In the genomic region with DNA sequence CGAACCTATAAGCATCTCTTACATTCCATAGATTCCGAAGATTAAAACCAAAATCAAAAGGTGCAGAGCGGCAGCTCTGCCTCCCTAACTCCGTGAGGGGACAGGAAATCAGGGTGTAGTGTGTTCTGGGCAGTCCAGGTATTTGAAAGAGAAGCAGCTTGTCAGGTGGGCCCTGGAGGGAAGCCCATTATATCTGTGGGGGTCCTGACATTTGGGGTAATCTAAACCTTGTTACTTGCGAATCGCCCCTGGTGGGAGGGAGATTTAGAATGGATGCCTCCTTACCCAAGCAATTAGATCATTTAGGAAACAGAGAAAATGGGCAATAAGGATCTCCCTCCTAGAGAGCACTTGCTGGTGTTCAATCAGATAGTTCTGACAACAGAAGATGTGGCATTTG, we compare ENCODE assay signal across 1 cellular context.
TF ChIP-seq lines count a peak whose summit lies in the region.

No MANE protein-coding gene starts in this region.

TF ChIP-seq in H1, 55 proteins besides CTCF, POLR2A, EP300 and RAD21:
- TF ChIP-seq SIX5 (IDR thresholded peaks at IDR 0.05; ENCODE audit: low read depth, low read length) (no peak), SAP30 (IDR thresholded peaks at IDR 0.05; ENCODE audit: insufficient read depth, insufficient replicate concordance, low read length) (no peak), EZH2 (IDR thresholded peaks at IDR 0.05; ENCODE audit: low read depth, low read length, severe bottlenecking) (no peak), NRF1 (IDR thresholded peaks at IDR 0.05; ENCODE audit: low read depth, low read length) (no peak), POLR2AphosphoS5 (IDR thresholded peaks at IDR 0.05; ENCODE audit: low read depth, low read length) (no peak), SRF (IDR thresholded peaks at IDR 0.05; ENCODE audit: low read depth, low read length) (no peak), ASH2L (IDR thresholded peaks at IDR 0.05; ENCODE audit: low read length) (no peak), MAFK (IDR thresholded peaks at IDR 0.05; ENCODE audit: low read depth, low read length) (no peak), YY1 (IDR thresholded peaks at IDR 0.05; ENCODE audit: low read depth, low read length) (no peak), TAF1 (IDR thresholded peaks at IDR 0.05; ENCODE audit: low read depth, low read length) (no peak), GABPA (IDR thresholded peaks at IDR 0.05; ENCODE audit: borderline replicate concordance, insufficient read depth, low read length) (no peak)
- TF ChIP-seq, protein P1, sequence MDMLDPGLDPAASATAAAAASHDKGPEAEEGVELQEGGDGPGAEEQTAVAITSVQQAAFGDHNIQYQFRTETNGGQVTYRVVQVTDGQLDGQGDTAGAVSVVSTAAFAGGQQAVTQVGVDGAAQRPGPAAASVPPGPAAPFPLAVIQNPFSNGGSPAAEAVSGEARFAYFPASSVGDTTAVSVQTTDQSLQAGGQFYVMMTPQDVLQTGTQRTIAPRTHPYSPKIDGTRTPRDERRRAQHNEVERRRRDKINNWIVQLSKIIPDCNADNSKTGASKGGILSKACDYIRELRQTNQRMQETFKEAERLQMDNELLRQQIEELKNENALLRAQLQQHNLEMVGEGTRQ (IDR thresholded peaks at IDR 0.05; ENCODE audit: low read length): no peak
TF ChIP-seq in H1: peak in this region for 0.
